In genomic region chr11:80523057-80523456, GRCh38 we compare ENCODE assay signal across 25 cellular contexts.
"Had no signal": no experiment of that assay in that cellular context is flagged by ENCODE, and none has a peak within 500 bp of the region (broad histone marks: within the 10 kb centered on the region; RNA-seq: fewer than 3 reads in every experiment).

No MANE protein-coding gene starts in this region.

- ATAC-seq: activated CD8-positive, alpha-beta T cell treated with anti-CD3 and anti-CD28 coated beads for 36 hours; activated naive CD8-positive, alpha-beta T cell treated with anti-CD3 and anti-CD28 coated beads, Interleukin-2, amount 50 U/mL, for 24 hours; activated T-cell treated with anti-CD3 and anti-CD28 coated beads, Interleukin-2, amount 50 U/mL, for 4 hours; activated T-cell treated with anti-CD3 and anti-CD28 coated beads, Interleukin-2, amount 50 U/mL, for 72 hours; activated T-helper 17 cell treated with anti-CD3 and anti-CD28 coated beads, Interleukin-2, amount 50 U/mL, for 72 hours had no signal

- DNase-seq: activated B cell treated with CpG ODN at 0.5 μM for 24 hours; activated CD4-positive, alpha-beta memory T cell treated with anti-CD3 and anti-CD28 coated beads for 36 hours; activated CD4-positive, alpha-beta T cell treated with anti-CD3 and anti-CD28 coated beads for 4 hours; activated CD4-positive, alpha-beta T cell treated with anti-CD3 and anti-CD28 coated beads, Interleukin-2, amount 10 ng/mL, durations not matched to agents 24 days and 14 days; activated CD4-positive, alpha-beta T cell treated with anti-CD3 and anti-CD28 coated beads, Interleukin-2, amount 50 U/mL, for 1 hour; activated CD4-positive, alpha-beta T cell treated with anti-CD3 and anti-CD28 coated beads, Interleukin-2, amount 50 U/mL, for 4 hours; activated CD4-positive, CD25-positive, alpha-beta regulatory T cell treated with anti-CD3 and anti-CD28 coated beads, Interleukin-2, amount 50 U/mL, for 72 hours; activated CD8-positive, alpha-beta memory T cell treated with anti-CD3 and anti-CD28 coated beads, Interleukin-2, amount 50 U/mL, for 4 hours; activated CD8-positive, alpha-beta T cell treated with anti-CD3 and anti-CD28 coated beads for 36 hours; activated effector memory CD4-positive, alpha-beta T cell treated with anti-CD3 and anti-CD28 coated beads, Interleukin-2, amount 50 U/mL, for 16 hours; activated naive CD4-positive, alpha-beta T cell treated with anti-CD3 and anti-CD28 coated beads, Interleukin-2, amount 10 ng/mL, durations not matched to agents 7 days and 5 days; activated naive CD4-positive, alpha-beta T cell treated with Interleukin-2 at 50 U/mL for 16 hours; activated naive CD8-positive, alpha-beta T cell treated with anti-CD3 and anti-CD28 coated beads, Interleukin-2, amount 10 ng/mL, durations not matched to agents 7 days and 5 days; activated naive CD8-positive, alpha-beta T cell treated with anti-CD3 and anti-CD28 coated beads, Interleukin-2, amount 50 U/mL, for 24 hours; activated T-cell treated with anti-CD3 and anti-CD28 coated beads for 4 hours; activated T-cell treated with anti-CD3 and anti-CD28 coated beads, Interleukin-2, amount 50 U/mL, for 1 hour; activated T-cell treated with anti-CD3 and anti-CD28 coated beads, Interleukin-2, amount 50 U/mL, for 4 hours; activated T-cell treated with anti-CD3 and anti-CD28 coated beads, Interleukin-2, amount 50 U/mL, for 72 hours; amygdala; anterior cingulate cortex; central memory CD4-positive, alpha-beta T cell; T-helper 1 cell; T-helper 2 cell; T-helper 9 cell had no signal
